In genomic region chr17:2171725-2172446, GRCh38 we compare ENCODE assay signal across 8 cellular contexts.
DNase-seq lines count a peak whose midpoint lies in the region; ATAC-seq and TF ChIP-seq lines count a peak whose summit lies in the region.

No MANE protein-coding gene starts in this region.

- peak overlapping the region; percentile 15 to 66 (median 57) for H3K9ac ChIP-seq in subcutaneous abdominal adipose tissue (ENCODE audit: low read length in 5 of 5)

- H3K27ac ChIP-seq in brain microvascular endothelial cell (peak overlapping the region; percentile 99), layer of hippocampus (ENCODE audit: low read depth, low read length) (peak overlapping the region; percentile 22), subcutaneous abdominal adipose tissue (ENCODE audit: low read depth, low read length) (peak overlapping the region; percentile 86)

- DNase-seq in LHCN-M2 (ENCODE audit: low read depth) (peak; percentile 71), brain microvascular endothelial cell (peak; percentile 97), BE2C (no peak), NCI-H1417 treated with DMSO at 0.1 percent for 48 hours (lab: John Stamatoyannopoulos, UW) (no peak), iPS-NIHi7 (ENCODE audit: extremely low spot score) (no peak)

- in situ Hi-C loops in brain microvascular endothelial cell (cut with HindIII; ENCODE audit: low pct_ligation_motif_present, low sequenced_read_pairs): loop anchor here (10.0 kb wide), 1 partner anchor 87 kb away; no protein-coding TSS in a partner anchor

- H3K9me3 ChIP-seq in subcutaneous abdominal adipose tissue (ENCODE audit: control insufficient read depth in 5 of 5, low read length in 5 of 5) (no peaks in the 10 kb centered on the region), BE2C (no peaks in the 10 kb centered on the region)

- H3K27me3 ChIP-seq in brain microvascular endothelial cell (replicated peaks): no peaks in the 10 kb centered on the region
- H3K27me3 ChIP-seq in layer of hippocampus (ENCODE audit: control insufficient read depth, insufficient read depth, low read length): no peaks in the 10 kb centered on the region
- H3K27me3 ChIP-seq in subcutaneous abdominal adipose tissue (ENCODE audit: control insufficient read depth in 5 of 5, insufficient read depth in 4 of 5, low read length in 5 of 5): no peaks in the 10 kb centered on the region
- no peaks in the 10 kb centered on the region for H3K27me3 ChIP-seq in BE2C

- H3K4me1 ChIP-seq in subcutaneous abdominal adipose tissue (ENCODE audit: control insufficient read depth in 5 of 5, insufficient read depth in 5 of 5, low read length in 5 of 5): peaks cover 40 to 56% (median 56%) of the 10 kb centered on the region in 5 donors
- H3K4me1 ChIP-seq in BE2C: no peaks in the 10 kb centered on the region

- no peak for TF ChIP-seq CTCF in brain microvascular endothelial cell (IDR thresholded peaks at IDR 0.05; ENCODE audit: low read depth, low read length, missing control alignments)
- no peak for TF ChIP-seq CTCF in BE2C (IDR thresholded peaks at IDR 0.05; ENCODE audit: low read depth, low read length)

- H3K4me3 ChIP-seq in brain microvascular endothelial cell (ENCODE audit: low read depth, low read length) (peak overlapping the region; percentile 18), subcutaneous abdominal adipose tissue (ENCODE audit: low read depth in 1 of 5, low read length in 5 of 5) (peak overlapping the region; percentile 22 to 55 (median 44)), BE2C (ENCODE audit: low read depth, low read length) (no peak overlapping the region)

- H3K36me3 ChIP-seq in brain microvascular endothelial cell (replicated peaks): peaks cover 9% of the 10 kb centered on the region
- H3K36me3 ChIP-seq in subcutaneous abdominal adipose tissue (ENCODE audit: control insufficient read depth in 5 of 5, insufficient read depth in 5 of 5, low read length in 5 of 5): peaks cover 0 to 21% (median 12%) of the 10 kb centered on the region in 5 donors
- no peaks in the 10 kb centered on the region for H3K36me3 ChIP-seq in BE2C

- ATAC-seq in HG03439 (IDR thresholded peaks at IDR 0.05; ENCODE audit: unreplicated experiment): no peak

Comparison
In these comparisons a context has a peak if more than half of its experiments do, and no peak if none do; other contexts are left out.
1. DNase-seq: peak in LHCN-M2 (single experiment) and brain microvascular endothelial cell (single experiment); none in BE2C (single experiment), NCI-H1417 treated with DMSO at 0.1 percent for 48 hours (single experiment) and iPS-NIHi7 (single experiment).
2. H3K27ac ChIP-seq: peak in every context shown above with its lines; median percentile 99 in brain microvascular endothelial cell; 86 in subcutaneous abdominal adipose tissue; 22 in layer of hippocampus.